In the genomic region with DNA sequence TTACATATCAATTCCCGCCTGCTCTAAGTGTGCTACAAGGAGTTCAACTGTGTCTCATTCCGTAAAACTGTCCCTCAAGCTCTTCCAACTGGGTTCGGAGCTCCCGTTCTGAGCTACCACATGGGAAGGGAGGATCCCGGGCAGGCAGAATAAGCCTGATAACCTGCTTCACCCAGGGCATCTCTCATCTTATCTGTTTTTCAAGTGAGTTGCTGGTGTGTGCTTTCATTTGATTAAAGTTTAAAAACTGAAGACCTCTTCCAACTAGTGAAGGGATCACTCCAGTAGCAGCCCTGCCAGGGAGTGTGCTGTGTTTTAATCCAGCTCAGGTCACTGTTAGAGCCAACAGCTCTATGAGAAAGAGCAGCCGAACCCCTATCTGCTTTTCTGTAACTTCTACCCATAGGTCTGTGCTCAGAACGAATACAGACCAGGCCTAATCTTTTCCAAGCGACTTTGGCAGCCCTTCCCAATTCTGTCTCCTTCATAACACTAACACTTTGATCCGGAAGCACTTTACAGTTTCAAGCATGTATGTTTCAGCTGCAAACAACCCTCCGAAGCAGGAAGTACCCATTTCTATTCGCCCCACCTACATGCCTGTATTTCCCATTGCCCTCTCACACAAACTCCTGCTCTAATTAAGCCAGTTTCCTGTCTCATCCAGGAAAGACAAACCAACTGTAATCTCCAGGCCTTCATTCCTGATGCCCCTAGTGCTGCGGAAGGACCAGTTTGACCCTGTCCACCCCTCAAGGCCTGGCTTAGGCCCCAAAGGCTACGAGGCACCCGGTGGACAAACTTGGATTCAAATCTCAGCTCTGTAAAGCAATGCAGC, we compare ENCODE assay signal across 15 cellular contexts.
A peak's percentile ranks its signal among the peaks of the same experiment; 100 is the strongest.
DNase-seq lines count a peak whose midpoint lies in the region; ATAC-seq, FAIRE-seq and TF ChIP-seq lines count a peak whose summit lies in the region.
"Had no signal": no experiment of that assay in that cellular context is flagged by ENCODE, and none has a peak within 500 bp of the region (broad histone marks: within the 10 kb centered on the region; RNA-seq: fewer than 3 reads in every experiment).

No MANE protein-coding gene starts in this region.

- no peak overlapping the region for H3K4me3 ChIP-seq in BLaER1
- no peak overlapping the region for H3K4me3 ChIP-seq in effector memory CD4-positive, alpha-beta T cell (ENCODE audit: insufficient read depth, low read depth, low read length, poor library complexity, severe bottlenecking)
- H3K4me3 ChIP-seq: adrenal gland had no signal

- H3K4me2 ChIP-seq in BLaER1: peak overlapping the region; percentile 53

- DNase-seq in effector memory CD4-positive, alpha-beta T cell: no peak
- DNase-seq in naive B cell (no peak), frontal cortex (ENCODE audit: low spot score in 2 of 2) (no peak), hippocampal formation (lab: John Stamatoyannopoulos, UW) (no peak), NCI-H1694 treated with DMSO at 0.1 percent for 48 hours (lab: John Stamatoyannopoulos, UW) (no peak)
- DNase-seq: activated CD4-positive, CD25-positive, alpha-beta regulatory T cell; adrenal gland; Kasumi-1; PC-3; stimulated activated naive CD4-positive, alpha-beta T cell treated with Interleukin-2 at 50 U/mL for 16 hours had no signal

- H3K27me3 Mint-ChIP-seq in naive B cell: no peaks in the 10 kb centered on the region

- H3K4me3 Mint-ChIP-seq in naive B cell: no peak overlapping the region

- peaks cover 55% of the 10 kb centered on the region for H3K36me3 ChIP-seq in BLaER1
- H3K36me3 ChIP-seq in effector memory CD4-positive, alpha-beta T cell (ENCODE audit: control insufficient read depth, insufficient read depth, low read length): peaks cover 17% of the 10 kb centered on the region

- peak overlapping the region; percentile 73 for H3K27ac ChIP-seq in BLaER1
- peak overlapping the region; percentile 11 for H3K27ac ChIP-seq in effector memory CD4-positive, alpha-beta T cell (ENCODE audit: insufficient read depth, low read length, poor library complexity, severe bottlenecking)

- H3K9ac ChIP-seq in BLaER1: peak overlapping the region; percentile 47; the same call in 1 of the 2 replicates

- no peak for ATAC-seq in naive B cell (ENCODE audit: low read depth in 2 of 2)
- ATAC-seq in GM19455 (IDR thresholded peaks at IDR 0.05; ENCODE audit: unreplicated experiment): no peak
- ATAC-seq: PC-3 had no signal

- no peaks in the 10 kb centered on the region for H3K27me3 ChIP-seq in BLaER1
- H3K27me3 ChIP-seq in effector memory CD4-positive, alpha-beta T cell (replicated peaks; ENCODE audit: control insufficient read depth, insufficient read depth, low read length, poor library complexity, severe bottlenecking): no peaks in the 10 kb centered on the region
- H3K27me3 ChIP-seq: adrenal gland had no signal

- H3K27ac Mint-ChIP-seq in naive B cell: peak overlapping the region in 5 of 6 donors; percentile 66 to 97 (median 86)

- H3K9me3 Mint-ChIP-seq in naive B cell: no peaks in the 10 kb centered on the region

- H3K36me3 Mint-ChIP-seq in naive B cell: peaks cover 21 to 26% of the 10 kb centered on the region in 2 donors

- FAIRE-seq in frontal cortex (lab: Jason Lieb, UNC): no peak
- FAIRE-seq: endometrium, H1 had no signal

- peaks cover 86% of the 10 kb centered on the region for H3K4me1 ChIP-seq in BLaER1
- H3K4me1 ChIP-seq in effector memory CD4-positive, alpha-beta T cell (ENCODE audit: control insufficient read depth, insufficient read depth, low read length, poor library complexity, severe bottlenecking): peaks cover 36% of the 10 kb centered on the region

- H3K4me1 Mint-ChIP-seq in naive B cell: peaks cover 46 to 84% (median 60%) of the 10 kb centered on the region in 3 donors

- H3K9me3 ChIP-seq in BLaER1: no peaks in the 10 kb centered on the region
- no peaks in the 10 kb centered on the region for H3K9me3 ChIP-seq in effector memory CD4-positive, alpha-beta T cell (ENCODE audit: control insufficient read depth, low read length)
- H3K9me3 ChIP-seq: adrenal gland had no signal

- no peaks in the 10 kb centered on the region for H4K20me1 ChIP-seq in BLaER1

TF ChIP-seq in PFSK-1, 5 proteins besides CTCF, POLR2A, EP300 and RAD21:
- TF ChIP-seq SIN3A (IDR thresholded peaks at IDR 0.05; ENCODE audit: borderline replicate concordance, insufficient read depth, low read length) (peak; percentile 75; the same call in 1 of the 2 replicates), TAF1 (IDR thresholded peaks at IDR 0.05; ENCODE audit: borderline replicate concordance, insufficient read depth, low read length) (no peak), POLR2AphosphoS5 (IDR thresholded peaks at IDR 0.05; ENCODE audit: low read depth, low read length) (no peak), FOXP2 (optimal IDR thresholded peaks at IDR 0.05; ENCODE audit: borderline replicate concordance, extremely low read depth, extremely low read length, insufficient read depth) (no peak)
- TF ChIP-seq, protein P1, sequence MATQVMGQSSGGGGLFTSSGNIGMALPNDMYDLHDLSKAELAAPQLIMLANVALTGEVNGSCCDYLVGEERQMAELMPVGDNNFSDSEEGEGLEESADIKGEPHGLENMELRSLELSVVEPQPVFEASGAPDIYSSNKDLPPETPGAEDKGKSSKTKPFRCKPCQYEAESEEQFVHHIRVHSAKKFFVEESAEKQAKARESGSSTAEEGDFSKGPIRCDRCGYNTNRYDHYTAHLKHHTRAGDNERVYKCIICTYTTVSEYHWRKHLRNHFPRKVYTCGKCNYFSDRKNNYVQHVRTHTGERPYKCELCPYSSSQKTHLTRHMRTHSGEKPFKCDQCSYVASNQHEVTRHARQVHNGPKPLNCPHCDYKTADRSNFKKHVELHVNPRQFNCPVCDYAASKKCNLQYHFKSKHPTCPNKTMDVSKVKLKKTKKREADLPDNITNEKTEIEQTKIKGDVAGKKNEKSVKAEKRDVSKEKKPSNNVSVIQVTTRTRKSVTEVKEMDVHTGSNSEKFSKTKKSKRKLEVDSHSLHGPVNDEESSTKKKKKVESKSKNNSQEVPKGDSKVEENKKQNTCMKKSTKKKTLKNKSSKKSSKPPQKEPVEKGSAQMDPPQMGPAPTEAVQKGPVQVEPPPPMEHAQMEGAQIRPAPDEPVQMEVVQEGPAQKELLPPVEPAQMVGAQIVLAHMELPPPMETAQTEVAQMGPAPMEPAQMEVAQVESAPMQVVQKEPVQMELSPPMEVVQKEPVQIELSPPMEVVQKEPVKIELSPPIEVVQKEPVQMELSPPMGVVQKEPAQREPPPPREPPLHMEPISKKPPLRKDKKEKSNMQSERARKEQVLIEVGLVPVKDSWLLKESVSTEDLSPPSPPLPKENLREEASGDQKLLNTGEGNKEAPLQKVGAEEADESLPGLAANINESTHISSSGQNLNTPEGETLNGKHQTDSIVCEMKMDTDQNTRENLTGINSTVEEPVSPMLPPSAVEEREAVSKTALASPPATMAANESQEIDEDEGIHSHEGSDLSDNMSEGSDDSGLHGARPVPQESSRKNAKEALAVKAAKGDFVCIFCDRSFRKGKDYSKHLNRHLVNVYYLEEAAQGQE (IDR thresholded peaks at IDR 0.05; ENCODE audit: insufficient read depth in 1 of 2, low read depth in 2 of 2, low read length in 2 of 2): no peak
